ENCODE assay signal across 14 cellular contexts in the genomic region with DNA sequence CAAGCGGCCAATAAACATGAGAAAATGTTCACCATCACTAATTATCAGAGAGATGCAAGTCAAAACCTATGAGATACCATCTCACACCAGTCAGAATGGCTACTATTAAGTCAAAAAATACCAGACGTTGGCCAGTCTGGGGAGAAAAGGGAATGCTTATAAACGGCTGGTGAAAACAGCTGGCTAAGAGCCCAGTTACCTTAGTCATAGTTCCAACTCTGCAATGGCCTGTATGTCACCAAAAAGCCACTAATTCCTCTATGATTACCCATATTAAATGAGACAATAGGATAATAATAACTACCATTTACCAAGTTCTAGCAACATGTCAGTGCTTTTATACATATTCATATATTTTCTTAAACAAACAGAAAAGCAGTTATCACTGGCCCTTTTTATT. TPM values are rescaled to one million over a fixed set of nuclear protein-coding genes. Genes with fewer than 3 reads are reported as not detected.
A peak's percentile ranks its signal among the peaks of the same experiment; 100 is the strongest.
DNase-seq lines count a peak whose midpoint lies in the region; ATAC-seq and TF ChIP-seq lines count a peak whose summit lies in the region.
"Had no signal": no experiment of that assay in that cellular context is flagged by ENCODE, and none has a peak within 500 bp of the region (broad histone marks: within the 10 kb centered on the region; RNA-seq: fewer than 3 reads in every experiment).

No MANE protein-coding gene starts in this region.

- POLR2A ChIA-PET in Panc1 (lab: Charles Lee): no interaction called here

- no peaks in the 10 kb centered on the region for H3K27me3 ChIP-seq in Panc1 (ENCODE audit: control insufficient read depth, insufficient read depth, low read length)
- H3K27me3 ChIP-seq in osteoblast (ENCODE audit: insufficient read depth, low read length): no peaks in the 10 kb centered on the region
- H3K27me3 ChIP-seq: SJSA1 had no signal

- H3K27ac ChIP-seq in Panc1 (ENCODE audit: low read length) (no peak overlapping the region), osteoblast (ENCODE audit: low read depth, low read length) (peak overlapping the region; percentile 2)
- H3K27ac ChIP-seq: SJSA1 had no signal

- H3K4me3 ChIP-seq in Panc1 (ENCODE audit: low read depth in 2 of 2, low read length in 2 of 2): no peak overlapping the region
- H3K4me3 ChIP-seq in osteoblast (ENCODE audit: insufficient read depth, low read length): no peak overlapping the region
- H3K4me3 ChIP-seq: SJSA1 had no signal

- CTCF ChIA-PET in Panc1 (lab: Charles Lee): no interaction called here

- H3K36me3 ChIP-seq in Panc1 (ENCODE audit: control insufficient read depth, insufficient read depth, low read length) (no peaks in the 10 kb centered on the region), osteoblast (ENCODE audit: insufficient read depth, low read length) (peaks cover 9% of the 10 kb centered on the region)

- no peak overlapping the region for H3K27ac Mint-ChIP-seq in T-helper 17 cell

- peaks cover 6% of the 10 kb centered on the region for H3K36me3 Mint-ChIP-seq in T-helper 17 cell (ENCODE audit: low read depth)

- no peak overlapping the region for H2AFZ ChIP-seq in osteoblast (ENCODE audit: low read length)

- H3K4me1 ChIP-seq in Panc1 (ENCODE audit: control insufficient read depth, insufficient read depth, low read length) (no peaks in the 10 kb centered on the region), osteoblast (ENCODE audit: insufficient read depth, low read length) (peaks cover 33% of the 10 kb centered on the region)

- intact Hi-C loops in Panc1 (cut with micrococcal nuclease; ENCODE audit: unreplicated experiment): no loop called here

- H3K27me3 Mint-ChIP-seq in T-helper 17 cell: no peaks in the 10 kb centered on the region

- no peak overlapping the region for H3K4me3 Mint-ChIP-seq in T-helper 17 cell

- BruUV-seq in Panc1 (replicated peaks; lab: Mats Ljungman, UMichigan): no TSS peak

- TF ChIP-seq CTCF in Panc1 (IDR thresholded peaks at IDR 0.05): no peak
- no peak for TF ChIP-seq CTCF in osteoblast (IDR thresholded peaks at IDR 0.05; ENCODE audit: extremely low read depth, low read depth, low read length)

- peaks cover 4% of the 10 kb centered on the region for H3K4me1 Mint-ChIP-seq in T-helper 17 cell

- DNase-seq in Daoy (ENCODE audit: low read depth): peak; percentile 44
- DNase-seq in Panc1 (ENCODE audit: low read depth, low spot score): peak; percentile 42
- peak; percentile 63 to 91 for DNase-seq in dermis microvascular lymphatic vessel endothelial cell (ENCODE audit: low read depth in 2 of 2)
- peak; percentile 88 for DNase-seq in osteoblast (ENCODE audit: insufficient read length, low spot score, missing footprints)
- no peak for DNase-seq in T-helper 17 cell
- DNase-seq in iPS-NIHi11 (ENCODE audit: low spot score): no peak
- DNase-seq in stimulated activated naive CD4-positive, alpha-beta T cell (lab: John Stamatoyannopoulos, UW): no peak
- DNase-seq: activated CD4-positive, CD25-positive, alpha-beta regulatory T cell; activated T-cell treated with anti-CD3 and anti-CD28 coated beads, Interleukin-2, amount 50 U/mL, for 1 hour; amniotic stem cell; NCI-H1436; NCI-H69 had no signal

- peaks cover 2% of the 10 kb centered on the region for H4K20me1 ChIP-seq in osteoblast (ENCODE audit: insufficient read depth, low read length)

- H3K79me2 ChIP-seq in osteoblast (ENCODE audit: insufficient read depth, low read length): no peaks in the 10 kb centered on the region

- H3K4me2 ChIP-seq in osteoblast (ENCODE audit: insufficient read depth, low read length): no peak overlapping the region

- ATAC-seq in Panc1 (no peak), T-helper 17 cell (no peak), HG02840 (IDR thresholded peaks at IDR 0.05; ENCODE audit: low FRiP score, unreplicated experiment) (no peak)

- H3K9me3 ChIP-seq in Panc1 (ENCODE audit: control insufficient read depth, insufficient read depth, low read depth, low read length) (no peaks in the 10 kb centered on the region), osteoblast (ENCODE audit: low read depth, low read length) (no peaks in the 10 kb centered on the region), T-helper 17 cell (ENCODE audit: control insufficient read depth, low read length, poor library complexity, severe bottlenecking) (no peaks in the 10 kb centered on the region)
- H3K9me3 ChIP-seq: SJSA1 had no signal

- in situ Hi-C loops in Panc1 (cut with HindIII; ENCODE audit: low pct_unique_long_range_greater_than_20kb, low sequenced_read_pairs): no loop called here

RNA-seq across cellular contexts. Expression of gene CDRT4, which starts 42.9 kb away (rescaled TPM):
- total RNA-seq in Daoy (2014; rRNA removed; shearing (Covaris generic)): 0.80 and 1.9 TPM in 2 replicates
- total RNA-seq in Panc1 (2021; ENCODE audit: unreplicated experiment) (2.8 TPM), dermis microvascular lymphatic vessel endothelial cell (0.64 and 1.3 TPM in 2 replicates), osteoblast (2.7 and 3.3 TPM in 2 replicates), T-helper 17 cell (1 to 10 TPM; 5.0 to 8.3 TPM)
- not detected for polyA plus RNA-seq in Panc1 (2012; ENCODE audit: insufficient read length)

RNA-seq across cellular contexts. Expression of gene TVP23C, which starts 52.9 kb away (rescaled TPM):
- 23.4 and 33.8 TPM in 2 replicates for total RNA-seq in Daoy (2014; rRNA removed; shearing (Covaris generic))
- total RNA-seq in Panc1 (2021; ENCODE audit: unreplicated experiment) (6.7 TPM), dermis microvascular lymphatic vessel endothelial cell (9.9 and 10.3 TPM in 2 replicates), osteoblast (24.8 and 38.4 TPM in 2 replicates), T-helper 17 cell (10 to 100 TPM; 18.2 to 21.8 TPM)
- polyA plus RNA-seq in Panc1 (2012; ENCODE audit: insufficient read length): 7.8 TPM

Comparison
In these comparisons a context has a peak if more than half of its experiments do, and no peak if none do; other contexts are left out.
1. DNase-seq: peak in Daoy (single experiment), Panc1 (single experiment), dermis microvascular lymphatic vessel endothelial cell (2 of 2) and osteoblast (single experiment); none in T-helper 17 cell (0 of 3), iPS-NIHi11 (single experiment) and stimulated activated naive CD4-positive, alpha-beta T cell (0 of 6).